In the genomic region with DNA sequence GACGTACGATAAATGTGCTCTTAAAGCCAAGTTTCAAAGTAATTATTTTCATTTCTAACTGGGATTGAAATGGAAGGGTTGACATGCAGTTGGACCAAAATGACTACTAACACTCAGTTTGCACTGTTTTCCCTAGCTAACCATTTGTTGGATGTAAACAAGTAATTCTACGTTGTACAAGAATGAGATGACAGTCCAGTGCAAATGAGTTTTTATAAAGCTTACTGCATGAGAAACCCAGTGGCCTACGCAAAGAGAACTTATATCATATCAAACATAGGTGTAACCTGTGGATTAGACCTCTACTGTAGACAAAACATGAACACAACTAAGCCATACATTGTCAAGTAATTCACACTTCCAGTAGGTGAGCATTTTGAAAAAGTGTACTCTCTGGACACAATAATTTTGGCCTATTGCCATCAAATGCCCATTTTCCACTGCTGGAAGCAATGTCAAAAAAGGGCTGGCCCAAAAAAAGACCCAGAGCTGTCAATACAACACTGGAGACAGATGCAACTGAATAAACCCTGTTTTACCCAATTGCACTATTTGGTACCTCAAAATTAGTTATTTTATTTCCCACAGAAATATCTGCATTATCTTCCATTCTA, we compare ENCODE assay signal across 25 cellular contexts. TPM values are rescaled to one million over a fixed set of nuclear protein-coding genes. Genes with fewer than 3 reads are reported as not detected.
A peak's percentile ranks its signal among the peaks of the same experiment; 100 is the strongest.
DNase-seq lines count a peak whose midpoint lies in the region; ATAC-seq and TF ChIP-seq lines count a peak whose summit lies in the region.
"Had no signal": no experiment of that assay in that cellular context is flagged by ENCODE, and none has a peak within 500 bp of the region (broad histone marks: within the 10 kb centered on the region; RNA-seq: fewer than 3 reads in every experiment).

No MANE protein-coding gene starts in this region.

- peaks cover 27% of the 10 kb centered on the region for H3K36me3 Mint-ChIP-seq in activated naive CD8-positive, alpha-beta T cell
- peaks cover 57% of the 10 kb centered on the region for H3K36me3 Mint-ChIP-seq in activated naive CD8-positive, alpha-beta T cell treated with anti-CD3 and anti-CD28 coated beads for 36 hours

- H3K79me2 ChIP-seq in PC-9 (ENCODE audit: low read depth), result peaks cover 18% of the 10 kb centered on the region

- peaks cover 44% of the 10 kb centered on the region for H3K4me1 Mint-ChIP-seq in activated naive CD8-positive, alpha-beta T cell (ENCODE audit: low read depth)
- H3K4me1 Mint-ChIP-seq in activated naive CD8-positive, alpha-beta T cell treated with anti-CD3 and anti-CD28 coated beads for 36 hours, result peaks cover 34% of the 10 kb centered on the region
- H3K4me1 Mint-ChIP-seq: nephron progenitor cell had no signal

- intact Hi-C loops in PC-9 (cut with micrococcal nuclease; ENCODE audit: unreplicated experiment), result no loop called here
- intact Hi-C loops in right cardiac atrium (cut with DNase I), result loop anchor here in 1 of 4 donors (10.0 kb wide), 1 partner anchor 315 kb away; no protein-coding TSS in a partner anchor

- H3K36me3 ChIP-seq in PC-9 (ENCODE audit: low read depth) (peaks cover 56% of the 10 kb centered on the region), skeletal muscle satellite cell (ENCODE audit: insufficient read depth, low read length) (peaks cover 64% of the 10 kb centered on the region), SJCRH30 (peaks cover 64% of the 10 kb centered on the region)

- no peak for DNase-seq in activated naive CD8-positive, alpha-beta T cell treated with anti-CD3 and anti-CD28 coated beads for 36 hours
- DNase-seq in PC-9 (no peak), epithelial cell of prostate (ENCODE audit: low read depth, low spot score) (no peak), right cardiac atrium (no peak), SJCRH30 (no peak)
- no peak for DNase-seq in activated CD4-positive, alpha-beta T cell treated with anti-CD3 and anti-CD28 coated beads for 4 hours
- DNase-seq: activated CD4-positive, alpha-beta T cell treated with anti-CD3 and anti-CD28 coated beads, Interleukin-2, amount 50 U/mL, for 4 hours; activated gamma-delta T cell; adrenal gland; brain microvascular endothelial cell; colonic mucosa; GF-D8; heart right ventricle; left ventricle myocardium inferior; NCI-H1092; NCI-H2029 treated with DMSO at 0.1 percent for 48 hours; NCI-H345; NCI-H774; nephron progenitor cell; Right ventricle myocardium superior; sigmoid colon; testis had no signal

- H3K9ac ChIP-seq in skeletal muscle satellite cell (ENCODE audit: low read depth, low read length), result peak overlapping the region; percentile 1

- H2AFZ ChIP-seq in PC-9, result no peak overlapping the region

- no peak for TF ChIP-seq CTCF in PC-9 (conservative IDR thresholded peaks at IDR 0.05)

- no TSS peak for BruUV-seq in PC-9 (replicated peaks; lab: Mats Ljungman, UMichigan)

- peaks cover 67% of the 10 kb centered on the region for H4K20me1 ChIP-seq in PC-9 (ENCODE audit: insufficient read depth)

- H3K27ac Mint-ChIP-seq in activated naive CD8-positive, alpha-beta T cell, result peak overlapping the region; percentile 41
- no peak overlapping the region for H3K27ac Mint-ChIP-seq in activated naive CD8-positive, alpha-beta T cell treated with anti-CD3 and anti-CD28 coated beads for 36 hours
- H3K27ac Mint-ChIP-seq: nephron progenitor cell had no signal

- peak overlapping the region; percentile 30 for H3K4me3 Mint-ChIP-seq in activated naive CD8-positive, alpha-beta T cell
- H3K4me3 Mint-ChIP-seq in activated naive CD8-positive, alpha-beta T cell treated with anti-CD3 and anti-CD28 coated beads for 36 hours, result no peak overlapping the region
- H3K4me3 Mint-ChIP-seq: CD14-positive monocyte, nephron progenitor cell had no signal

- H3K27me3 ChIP-seq in PC-9 (ENCODE audit: insufficient read depth, low read depth) (no peaks in the 10 kb centered on the region), skeletal muscle satellite cell (ENCODE audit: control insufficient read depth, insufficient read depth, low read length) (no peaks in the 10 kb centered on the region), right cardiac atrium (ENCODE audit: control insufficient read depth, insufficient read depth) (no peaks in the 10 kb centered on the region), SJCRH30 (no peaks in the 10 kb centered on the region)
- H3K27me3 ChIP-seq: adrenal gland, brain microvascular endothelial cell, colonic mucosa, heart right ventricle, sigmoid colon, testis had no signal

- no peaks in the 10 kb centered on the region for H3K9me2 ChIP-seq in PC-9 (ENCODE audit: insufficient read depth)

- WGBS in right cardiac atrium, result 92% methylated on average over 4 of the region's 4 CpGs

- POLR2A ChIA-PET in PC-9 (lab: Charles Lee; ENCODE audit: unreplicated experiment), result interaction anchor here (0.6 to 0.7 kb wide), 3 partner anchors 82 to 480 kb away, joined by 3 to 11 read pairs (median 4); no protein-coding TSS in a partner anchor

- H3K9me3 Mint-ChIP-seq in activated naive CD8-positive, alpha-beta T cell (ENCODE audit: low read depth), result no peaks in the 10 kb centered on the region
- no peaks in the 10 kb centered on the region for H3K9me3 Mint-ChIP-seq in activated naive CD8-positive, alpha-beta T cell treated with anti-CD3 and anti-CD28 coated beads for 36 hours
- H3K9me3 Mint-ChIP-seq: CD14-positive monocyte, nephron progenitor cell had no signal

- peaks cover 16% of the 10 kb centered on the region for H3K4me1 ChIP-seq in PC-9 (replicated peaks; ENCODE audit: insufficient read depth)
- peaks cover 20% of the 10 kb centered on the region for H3K4me1 ChIP-seq in skeletal muscle satellite cell (ENCODE audit: control insufficient read depth, insufficient read depth, low read length)
- peaks cover 2% of the 10 kb centered on the region for H3K4me1 ChIP-seq in right cardiac atrium (ENCODE audit: control insufficient read depth, insufficient read depth, low read length)
- H3K4me1 ChIP-seq in SJCRH30, result peaks cover under 1% of the 10 kb centered on the region
- H3K4me1 ChIP-seq: colonic mucosa, testis had no signal

- no peaks in the 10 kb centered on the region for H3K27me3 Mint-ChIP-seq in activated naive CD8-positive, alpha-beta T cell
- no peaks in the 10 kb centered on the region for H3K27me3 Mint-ChIP-seq in activated naive CD8-positive, alpha-beta T cell treated with anti-CD3 and anti-CD28 coated beads for 36 hours

- H3K4me3 ChIP-seq in PC-9 (no peak overlapping the region), skeletal muscle satellite cell (ENCODE audit: low read length) (no peak overlapping the region), right cardiac atrium (ENCODE audit: low read length) (no peak overlapping the region), SJCRH30 (no peak overlapping the region)
- H3K4me3 ChIP-seq: adrenal gland, colonic mucosa, heart right ventricle, left ventricle myocardium inferior, sigmoid colon, testis had no signal

- no peak for ATAC-seq in right cardiac atrium
- ATAC-seq: heart right ventricle had no signal

- H3K9me3 ChIP-seq in PC-9 (ENCODE audit: insufficient read depth, low read depth) (no peaks in the 10 kb centered on the region), skeletal muscle satellite cell (replicated peaks; ENCODE audit: low read length) (no peaks in the 10 kb centered on the region), right cardiac atrium (ENCODE audit: control insufficient read depth, low read length) (no peaks in the 10 kb centered on the region), SJCRH30 (replicated peaks) (no peaks in the 10 kb centered on the region)
- H3K9me3 ChIP-seq: adrenal gland, colonic mucosa, heart right ventricle, left ventricle myocardium inferior, sigmoid colon, testis had no signal

- H3K27ac ChIP-seq in PC-9, result peak overlapping the region; percentile 97
- peak overlapping the region; percentile 98 for H3K27ac ChIP-seq in epithelial cell of prostate
- no peak overlapping the region for H3K27ac ChIP-seq in right cardiac atrium (ENCODE audit: low read length)
- H3K27ac ChIP-seq in SJCRH30, result no peak overlapping the region
- H3K27ac ChIP-seq: brain microvascular endothelial cell, colonic mucosa, heart right ventricle, left ventricle myocardium inferior, sigmoid colon, testis had no signal

- peaks cover 88% of the 10 kb centered on the region for H3F3A ChIP-seq in PC-9 (ENCODE audit: insufficient read depth, low read depth)

- CTCF ChIA-PET in PC-9 (lab: Charles Lee), result no interaction called here

- H3K4me2 ChIP-seq in PC-9 (no peak overlapping the region), skeletal muscle satellite cell (ENCODE audit: low read length) (no peak overlapping the region)

RNA-seq across cellular contexts. Expression of gene SLC38A2, which starts 12.8 kb away (rescaled TPM):
- 100 to 1,000 TPM; 227 to 230 TPM for total RNA-seq in activated naive CD8-positive, alpha-beta T cell treated with anti-CD3 and anti-CD28 coated beads for 36 hours
- total RNA-seq in PC-9 (2021), result 193 and 322 TPM in 2 replicates
- total RNA-seq in skeletal muscle satellite cell (2012; rRNA removed), result 329 and 451 TPM in 2 replicates
- total RNA-seq in right cardiac atrium, result 100 to 1,000 TPM in 3 of 4 donors, 10 to 100 TPM in 1; 87.3 to 143 (median 115) TPM
- polyA plus RNA-seq in right cardiac atrium, result 69.5 TPM
- 213 and 260 TPM in 2 replicates for total RNA-seq in SJCRH30 (2014; rRNA removed; shearing (Covaris generic))

Comparison
In these comparisons a context has a peak if more than half of its experiments do, and no peak if none do; other contexts are left out.
1. H3K27ac ChIP-seq: peak in PC-9 (single experiment) and epithelial cell of prostate (single experiment); none in right cardiac atrium (single experiment) and SJCRH30 (single experiment).